8 cellular contexts compared by ENCODE assay signal in genomic region chr3:123884258-123884831, GRCh38. TPM values are rescaled to one million over a fixed set of nuclear protein-coding genes. Genes with fewer than 3 reads are reported as not detected.
A peak's percentile ranks its signal among the peaks of the same experiment; 100 is the strongest.
DNase-seq lines count a peak whose midpoint lies in the region.

A gene with protein sequence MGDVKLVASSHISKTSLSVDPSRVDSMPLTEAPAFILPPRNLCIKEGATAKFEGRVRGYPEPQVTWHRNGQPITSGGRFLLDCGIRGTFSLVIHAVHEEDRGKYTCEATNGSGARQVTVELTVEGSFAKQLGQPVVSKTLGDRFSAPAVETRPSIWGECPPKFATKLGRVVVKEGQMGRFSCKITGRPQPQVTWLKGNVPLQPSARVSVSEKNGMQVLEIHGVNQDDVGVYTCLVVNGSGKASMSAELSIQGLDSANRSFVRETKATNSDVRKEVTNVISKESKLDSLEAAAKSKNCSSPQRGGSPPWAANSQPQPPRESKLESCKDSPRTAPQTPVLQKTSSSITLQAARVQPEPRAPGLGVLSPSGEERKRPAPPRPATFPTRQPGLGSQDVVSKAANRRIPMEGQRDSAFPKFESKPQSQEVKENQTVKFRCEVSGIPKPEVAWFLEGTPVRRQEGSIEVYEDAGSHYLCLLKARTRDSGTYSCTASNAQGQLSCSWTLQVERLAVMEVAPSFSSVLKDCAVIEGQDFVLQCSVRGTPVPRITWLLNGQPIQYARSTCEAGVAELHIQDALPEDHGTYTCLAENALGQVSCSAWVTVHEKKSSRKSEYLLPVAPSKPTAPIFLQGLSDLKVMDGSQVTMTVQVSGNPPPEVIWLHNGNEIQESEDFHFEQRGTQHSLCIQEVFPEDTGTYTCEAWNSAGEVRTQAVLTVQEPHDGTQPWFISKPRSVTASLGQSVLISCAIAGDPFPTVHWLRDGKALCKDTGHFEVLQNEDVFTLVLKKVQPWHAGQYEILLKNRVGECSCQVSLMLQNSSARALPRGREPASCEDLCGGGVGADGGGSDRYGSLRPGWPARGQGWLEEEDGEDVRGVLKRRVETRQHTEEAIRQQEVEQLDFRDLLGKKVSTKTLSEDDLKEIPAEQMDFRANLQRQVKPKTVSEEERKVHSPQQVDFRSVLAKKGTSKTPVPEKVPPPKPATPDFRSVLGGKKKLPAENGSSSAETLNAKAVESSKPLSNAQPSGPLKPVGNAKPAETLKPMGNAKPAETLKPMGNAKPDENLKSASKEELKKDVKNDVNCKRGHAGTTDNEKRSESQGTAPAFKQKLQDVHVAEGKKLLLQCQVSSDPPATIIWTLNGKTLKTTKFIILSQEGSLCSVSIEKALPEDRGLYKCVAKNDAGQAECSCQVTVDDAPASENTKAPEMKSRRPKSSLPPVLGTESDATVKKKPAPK (N-terminal part only) (minus strand): TSS chr3:123884332. CDS start chr3:123793841, 90,491 bp downstream.

- in situ Hi-C loops in GM23248 (cut with MboI) (no loop called here), endometrial microvascular endothelial cells (cut with HindIII; ENCODE audit: inconsistent ontology term, low pct_unique_long_range_greater_than_20kb, low sequenced_read_pairs) (no loop called here)

- no peaks in the 10 kb centered on the region for H4K20me1 ChIP-seq in GM23248 (ENCODE audit: insufficient read depth)

- H3K4me2 ChIP-seq in GM23248 (ENCODE audit: unreplicated experiment) = peak within 1 kb of the TSS; percentile 91

- no peaks in the 10 kb centered on the region for H3K9me3 ChIP-seq in GM23248 (ENCODE audit: low read depth)

- H3K9me2 ChIP-seq in GM23248 (ENCODE audit: insufficient read depth) = no peaks in the 10 kb centered on the region

- H3K27ac ChIP-seq in GM23248 = 0 out of 2 replicates have a peak within 1 kb of the TSS, but pooled peaks have one; percentile 8

- peaks cover 17% of the 10 kb centered on the region for H3K4me1 ChIP-seq in GM23248 (ENCODE audit: insufficient read depth)

- peak within 1 kb of the TSS; percentile 86 for H3K9ac ChIP-seq in GM23248

- H3F3A ChIP-seq in GM23248 (ENCODE audit: insufficient read depth) = 0 out of 2 replicates have a peak, but pooled peaks cover 4% of the 10 kb centered on the region

- DNase-seq in DMS79 (lab: John Stamatoyannopoulos, UW) = peak; percentile 35
- peak; percentile 96 for DNase-seq in GM23248
- peak; percentile 28 to 86 (median 72) for DNase-seq in NCI-H1417 (lab: John Stamatoyannopoulos, UW)
- DNase-seq in T1000 (lab: John Stamatoyannopoulos, UW) = peak; percentile 84
- peak; percentile 23 for DNase-seq in medulla oblongata (ENCODE audit: extremely low spot score)
- DNase-seq in stimulated activated CD8-positive, alpha-beta memory T cell treated with anti-CD3 and anti-CD28 coated beads, Interleukin-7, amount 100 ng/mL, for 48 hours (ENCODE audit: extremely low read depth in 1 of 2, low read depth in 1 of 2) = peak; percentile 37 to 39
- no peak for DNase-seq in cortex of kidney (lab: John Stamatoyannopoulos, UW)

- H2AFZ ChIP-seq in GM23248 = peak within 1 kb of the TSS; percentile 93

- no peaks in the 10 kb centered on the region for H3K27me3 ChIP-seq in GM23248 (replicated peaks; ENCODE audit: insufficient read depth)

- H3K79me2 ChIP-seq in GM23248 (ENCODE audit: insufficient read depth) = peaks cover 46% of the 10 kb centered on the region

- peak within 1 kb of the TSS; percentile 100 for H3K4me3 ChIP-seq in GM23248

- whole genome bisulfite sequencing in GM23248 (ENCODE audit: low coverage in 1 of 2, low lambda C conversion rate in 2 of 2, missing lambda C conversion rate in 2 of 2), 2 experiments = 3 to 6% methylated on average over 37 to 45 of the region's 58 CpGs

- H3K36me3 ChIP-seq in GM23248 (ENCODE audit: low read depth) = 0 out of 2 replicates have a peak, but pooled peaks cover 2% of the 10 kb centered on the region

RNA-seq across cellular contexts. Expression of the gene that starts here (rescaled TPM):
- 157 and 174 TPM in 2 replicates for total RNA-seq in GM23248 (2014; rRNA removed; shearing (Covaris generic))
- polyA plus RNA-seq in GM23248 (2016; fragmentation: Nextera tagmentation; extraction: Ambion mirVana) = 110 TPM in 2 replicates
- 18.0 TPM for total RNA-seq in endometrial microvascular endothelial cells (ENCODE audit: inconsistent ontology term)
